Comparison of ENCODE assay signal across 27 cellular contexts in the genomic region with DNA sequence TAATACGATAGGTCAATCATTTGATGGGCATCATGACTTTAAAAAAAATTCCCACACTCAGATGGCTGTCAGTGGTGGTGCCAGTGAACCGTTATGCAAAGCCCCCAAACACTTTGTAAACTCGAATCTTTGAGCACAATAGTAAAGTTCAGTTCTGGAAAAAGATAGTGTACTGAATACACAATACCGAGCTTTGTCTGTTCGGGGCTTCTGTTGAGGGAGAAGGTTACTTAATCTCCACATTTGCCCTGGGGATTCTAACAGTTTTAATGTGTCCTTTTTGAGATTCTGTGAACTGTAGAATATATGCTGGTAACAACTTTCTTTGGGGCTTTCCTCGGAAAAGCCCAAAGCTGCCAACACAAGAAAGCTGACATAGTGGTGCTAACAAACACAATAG.
DNase-seq lines count a peak whose midpoint lies in the region; FAIRE-seq and TF ChIP-seq lines count a peak whose summit lies in the region.
"Had no signal": no experiment of that assay in that cellular context is flagged by ENCODE, and none has a peak within 500 bp of the region (broad histone marks: within the 10 kb centered on the region; RNA-seq: fewer than 3 reads in every experiment).

No MANE protein-coding gene starts in this region.

- H2AK5ac ChIP-seq in H1 (ENCODE audit: low read depth, low read length), result no peak overlapping the region

- no peak overlapping the region for H2BK5ac ChIP-seq in H1 (ENCODE audit: low read depth, low read length)

- no peak overlapping the region for H3K4ac ChIP-seq in H1 (replicated peaks; ENCODE audit: insufficient read length, low read depth, low read length)

- no peak for DNase-seq in mammary epithelial cell
- no peak for DNase-seq in breast epithelium (ENCODE audit: low spot score in 2 of 2)
- DNase-seq in H1 (ENCODE audit: low read depth in 1 of 2, low spot score in 2 of 2), result no peak
- DNase-seq in midbrain (lab: John Stamatoyannopoulos, UW), result peak; percentile 1
- no peak for DNase-seq in smooth muscle cell (lab: John Stamatoyannopoulos, UW; ENCODE audit: unreplicated experiment)
- DNase-seq in mesenteric fat pad (ENCODE audit: low spot score), result no peak
- no peak for DNase-seq in activated CD4-positive, alpha-beta T cell treated with anti-CD3 and anti-CD28 coated beads, Interleukin-2, amount 50 U/mL, for 48 hours
- DNase-seq in hippocampal formation (lab: John Stamatoyannopoulos, UW), result no peak
- DNase-seq: 8988T; CD4-positive, CD25-positive, alpha-beta regulatory T cell; DMS53; HFFc6; IMR-90; KG1; MG63; NCI-H1105 treated with DMSO at 0.1 percent for 48 hours; NCI-H146; NCI-H1930; NCI-H2107; NCI-H526; NCI-H82; PC-9; Right ventricle myocardium superior; RPMI8226 had no signal

- peaks cover 2% of the 10 kb centered on the region for H3K27me3 ChIP-seq in mammary epithelial cell (ENCODE audit: insufficient read depth, low read length)
- no peaks in the 10 kb centered on the region for H3K27me3 ChIP-seq in breast epithelium
- H3K27me3 ChIP-seq in H1 (replicated peaks in 1 of 4; ENCODE audit: control insufficient read depth in 3 of 4, extremely low read depth in 1 of 4, insufficient read depth in 3 of 4, low read length in 3 of 4), result no peaks in the 10 kb centered on the region
- no peaks in the 10 kb centered on the region for H3K27me3 ChIP-seq in smooth muscle cell (ENCODE audit: low read depth)
- H3K27me3 ChIP-seq: MG63, SJSA1 had no signal

- H3K36me3 ChIP-seq in mammary epithelial cell (ENCODE audit: insufficient read depth, low read length) (no peaks in the 10 kb centered on the region), breast epithelium (no peaks in the 10 kb centered on the region), H1 (ENCODE audit: control insufficient read depth in 2 of 4, insufficient read depth in 4 of 4, low read length in 3 of 4) (no peaks in the 10 kb centered on the region), smooth muscle cell (ENCODE audit: low read depth) (no peaks in the 10 kb centered on the region)
- H3K36me3 ChIP-seq: HAP-1, MG63, SJSA1 had no signal

- TF ChIP-seq POLR2A in breast epithelium (IDR thresholded peaks at IDR 0.05) (no peak), H1 (IDR thresholded peaks at IDR 0.05; ENCODE audit: control extremely low read depth in 1 of 2, low read depth in 2 of 2, low read length in 2 of 2) (no peak)

- no peak for TF ChIP-seq CTCF in mammary epithelial cell (conservative IDR thresholded peaks at IDR 0.05 in 1 of 2, IDR thresholded peaks at IDR 0.05 in 1 of 2; ENCODE audit: extremely low read depth in 1 of 2, insufficient read depth in 1 of 2, low read depth in 1 of 2, low read length in 2 of 2)
- TF ChIP-seq CTCF in breast epithelium (IDR thresholded peaks at IDR 0.05), result no peak
- no peak for TF ChIP-seq CTCF in H1 (IDR thresholded peaks at IDR 0.05; ENCODE audit: control extremely low read depth in 1 of 3, insufficient read depth in 1 of 3, low read depth in 1 of 3, low read length in 3 of 3)
- no peak for TF ChIP-seq CTCF in smooth muscle cell (IDR thresholded peaks at IDR 0.05; ENCODE audit: borderline replicate concordance, insufficient read depth, poor library complexity, severe bottlenecking)

- no peak overlapping the region for H3K56ac ChIP-seq in H1 (replicated peaks; ENCODE audit: insufficient read length, low read depth, low read length)

- in situ Hi-C loops in mammary epithelial cell (cut with MboI; ENCODE audit: low sequenced_read_pairs in 2 of 2), result loop anchor here (10.0 to 25.0 kb wide), 4 partner anchors 281 to 414 kb away; no protein-coding TSS in a partner anchor

- H3K18ac ChIP-seq in H1 (ENCODE audit: extremely low read depth, low read length), result no peak overlapping the region

- WGBS in mammary epithelial cell (ENCODE audit: low coverage, missing lambda C conversion rate), result 10% methylated on average over 6 of the region's 6 CpGs
- WGBS in H1 (ENCODE audit: extremely low coverage in 1 of 2, insufficient coverage in 1 of 2, insufficient read length in 1 of 2, insufficient replicate concordance in 2 of 2, low coverage in 1 of 2, low lambda C conversion rate in 2 of 2, missing lambda C conversion rate in 1 of 2), 2 experiments, result 94% methylated on average over 6 of the region's 6 CpGs; no CpG with 5 or more reads in 1 of the 2 experiments
- WGBS in smooth muscle cell (ENCODE audit: low lambda C conversion rate), result 66% methylated on average over 6 of the region's 6 CpGs

- H3K79me2 ChIP-seq in mammary epithelial cell (ENCODE audit: insufficient read depth, low read length) (no peaks in the 10 kb centered on the region), H1 (ENCODE audit: control insufficient read depth in 1 of 2, insufficient read depth in 2 of 2, low read length in 2 of 2) (no peaks in the 10 kb centered on the region), smooth muscle cell (ENCODE audit: low read depth) (no peaks in the 10 kb centered on the region)

- no peak overlapping the region for H4K91ac ChIP-seq in H1 (replicated peaks; ENCODE audit: insufficient read length, low read length)

- H3K27ac ChIP-seq in mammary epithelial cell (ENCODE audit: insufficient read depth, low read depth, low read length) (no peak overlapping the region), breast epithelium (no peak overlapping the region), H1 (ENCODE audit: low read depth, low read length) (no peak overlapping the region), smooth muscle cell (ENCODE audit: low read depth) (no peak overlapping the region)
- H3K27ac ChIP-seq: PC-9, SJSA1 had no signal

- H3K9me3 ChIP-seq in mammary epithelial cell (replicated peaks; ENCODE audit: insufficient read depth, low read length) (no peaks in the 10 kb centered on the region), breast epithelium (no peaks in the 10 kb centered on the region), H1 (ENCODE audit: insufficient read depth in 2 of 2, low read depth in 1 of 2, low read length in 1 of 2) (no peaks in the 10 kb centered on the region), smooth muscle cell (replicated peaks; ENCODE audit: low read depth) (no peaks in the 10 kb centered on the region)
- H3K9me3 ChIP-seq: HAP-1, MG63, SJSA1 had no signal

- H3K14ac ChIP-seq in H1 (ENCODE audit: insufficient read length), result no peak overlapping the region

- POLR2A ChIA-PET in H1 (lab: Charles Lee; ENCODE audit: partially characterized antibody), result no interaction called here

- H2BK12ac ChIP-seq in H1 (ENCODE audit: low read depth, low read length), result no peak overlapping the region

- TF ChIP-seq RAD21 in H1 (IDR thresholded peaks at IDR 0.05 in 1 of 2, conservative IDR thresholded peaks at IDR 0.05 in 1 of 2; ENCODE audit: low read depth in 2 of 2, low read length in 2 of 2), result no peak

- no peak overlapping the region for H2BK20ac ChIP-seq in H1 (ENCODE audit: low read length)

- no peaks in the 10 kb centered on the region for H3K23me2 ChIP-seq in H1 (ENCODE audit: low read depth, low read length)

- H3K4me3 ChIP-seq in mammary epithelial cell (replicated peaks in 1 of 3; ENCODE audit: insufficient read depth in 1 of 3, low read depth in 2 of 3, low read length in 3 of 3) (no peak overlapping the region), breast epithelium (no peak overlapping the region), H1 (ENCODE audit: extremely low read depth in 1 of 4, insufficient read depth in 2 of 4, low read depth in 3 of 4, low read length in 4 of 4) (no peak overlapping the region), smooth muscle cell (no peak overlapping the region)
- H3K4me3 ChIP-seq: HAP-1, MG63, PC-9, SJSA1 had no signal

- no peaks in the 10 kb centered on the region for H4K20me1 ChIP-seq in mammary epithelial cell (ENCODE audit: insufficient read depth, low read length)
- H4K20me1 ChIP-seq in H1 (replicated peaks in 1 of 2; ENCODE audit: control insufficient read depth in 1 of 2, insufficient read depth in 2 of 2, low read length in 2 of 2), result no peaks in the 10 kb centered on the region
- H4K20me1 ChIP-seq in smooth muscle cell (ENCODE audit: low read depth), result no peaks in the 10 kb centered on the region

- H3K23ac ChIP-seq in H1 (ENCODE audit: insufficient read length), result no peak overlapping the region

- no TSS peak for BruUV-seq in mammary epithelial cell (replicated peaks; lab: Mats Ljungman, UMichigan)

- no peak overlapping the region for H3K4me2 ChIP-seq in mammary epithelial cell (ENCODE audit: insufficient read depth, low read depth, low read length)
- no peak overlapping the region for H3K4me2 ChIP-seq in H1 (ENCODE audit: insufficient read depth in 1 of 2, low read depth in 2 of 2, low read length in 2 of 2)
- H3K4me2 ChIP-seq in smooth muscle cell, result no peak overlapping the region
- H3K4me2 ChIP-seq: PC-9 had no signal

- H3K4me1 ChIP-seq in mammary epithelial cell (ENCODE audit: insufficient read depth, low read length), result no peaks in the 10 kb centered on the region
- no peaks in the 10 kb centered on the region for H3K4me1 ChIP-seq in breast epithelium
- H3K4me1 ChIP-seq in H1 (replicated peaks in 1 of 4; ENCODE audit: control insufficient read depth in 3 of 4, insufficient read depth in 4 of 4, low read length in 3 of 4), result peaks cover 0 to under 1% (median 0%) of the 10 kb centered on the region in 4 experiments; a peak in 1 of 7 replicates
- peaks cover under 1% of the 10 kb centered on the region for H3K4me1 ChIP-seq in smooth muscle cell (ENCODE audit: low read depth)
- H3K4me1 ChIP-seq: HAP-1 had no signal

- no peak overlapping the region for H2BK15ac ChIP-seq in H1 (ENCODE audit: low read length)

- intact Hi-C loops in mammary epithelial cell (cut with micrococcal nuclease), result no loop called here
- intact Hi-C loops in breast epithelium (cut with DNase I; ENCODE audit: low total_unique reads), result no loop called here

- dilution Hi-C loops in mammary epithelial cell (cut with HindIII; ENCODE audit: low sequenced_read_pairs), result no loop called here

- H4K8ac ChIP-seq in H1 (ENCODE audit: extremely low read depth, insufficient read depth, low read length), result no peak overlapping the region

- no peak overlapping the region for H2BK120ac ChIP-seq in H1 (replicated peaks; ENCODE audit: low read depth, low read length)

- CTCF ChIA-PET in mammary epithelial cell (lab: Charles Lee; ENCODE audit: low non-redundant PET) (no interaction called here), H1 (lab: Charles Lee; ENCODE audit: partially characterized antibody) (interaction anchor here (0.6 to 6.9 kb wide), 2 partner anchors 256 to 280 kb away, joined by 3 to 83 read pairs; no protein-coding TSS in a partner anchor)

- H3K9ac ChIP-seq in mammary epithelial cell (ENCODE audit: insufficient read depth, low read length) (no peak overlapping the region), H1 (replicated peaks in 1 of 4; ENCODE audit: extremely low read depth in 1 of 4, low read depth in 3 of 4, low read length in 3 of 4) (no peak overlapping the region), smooth muscle cell (ENCODE audit: low read depth) (no peak overlapping the region)

- H3K79me1 ChIP-seq in H1 (ENCODE audit: low read depth, low read length), result no peaks in the 10 kb centered on the region

- H2AFZ ChIP-seq in mammary epithelial cell (ENCODE audit: low read depth, low read length) (peak overlapping the region; percentile 39), H1 (ENCODE audit: low read length) (peak overlapping the region; percentile 8; the same call in 1 of the 2 replicates), smooth muscle cell (ENCODE audit: low read depth) (peak overlapping the region; percentile 55)
- H2AFZ ChIP-seq: PC-9 had no signal

- no peak for TF ChIP-seq EP300 in H1 (IDR thresholded peaks at IDR 0.05; ENCODE audit: borderline replicate concordance in 1 of 2, low read depth in 2 of 2, low read length in 2 of 2)

- no peak overlapping the region for H4K5ac ChIP-seq in H1 (ENCODE audit: insufficient read length, low read depth, low read length)

- H3F3A ChIP-seq in smooth muscle cell (ENCODE audit: low read depth), result no peaks in the 10 kb centered on the region

- peak; percentile 7 for FAIRE-seq in H1 (lab: Jason Lieb, UNC)
- FAIRE-seq: GM12891 had no signal
